In the genomic region with DNA sequence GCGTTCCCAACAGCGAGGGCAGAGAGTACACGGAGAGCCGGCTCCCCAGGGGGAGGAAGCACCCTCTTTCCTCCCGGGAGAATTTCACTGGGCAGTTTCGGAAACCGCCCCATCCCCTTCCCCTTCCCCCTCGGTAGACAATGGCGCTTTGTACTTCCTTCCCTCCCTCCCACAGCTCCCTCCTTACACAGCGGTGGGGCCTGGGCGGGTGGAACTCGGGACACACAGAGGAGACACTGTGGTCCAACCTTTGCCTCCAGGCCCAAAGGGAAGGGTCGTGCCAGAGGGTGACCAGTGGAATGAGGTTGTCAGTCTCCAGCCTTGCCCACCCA, we compare ENCODE assay signal across 8 cellular contexts. TPM values are rescaled to one million over a fixed set of nuclear protein-coding genes. Genes with fewer than 3 reads are reported as not detected.
DNase-seq lines count a peak whose midpoint lies in the region; ATAC-seq and TF ChIP-seq lines count a peak whose summit lies in the region.

No MANE protein-coding gene starts in this region.

- H3K27me3 ChIP-seq in SU-DHL-6 (ENCODE audit: low read length): no peaks in the 10 kb centered on the region
- H3K27me3 ChIP-seq in foreskin keratinocyte: no peaks in the 10 kb centered on the region
- H3K27me3 ChIP-seq in osteoblast (ENCODE audit: insufficient read depth, low read length): no peaks in the 10 kb centered on the region

- H3K4me3 ChIP-seq in SU-DHL-6 (ENCODE audit: insufficient read depth, low read length, poor library complexity, severe bottlenecking) (peak overlapping the region; percentile 54), osteoblast (ENCODE audit: insufficient read depth, low read length) (peak overlapping the region; percentile 95)

- H3K4me2 ChIP-seq in SU-DHL-6 (ENCODE audit: low read depth, low read length, poor library complexity, severe bottlenecking) (peak overlapping the region; percentile 82), osteoblast (ENCODE audit: insufficient read depth, low read length) (peak overlapping the region; percentile 93)

- H3K9ac ChIP-seq in SU-DHL-6 (ENCODE audit: low read length): peak overlapping the region; percentile 69

- peaks cover 12% of the 10 kb centered on the region for H3F3A ChIP-seq in SU-DHL-6 (ENCODE audit: insufficient read depth)

- no peak for ATAC-seq in foreskin keratinocyte

- H3K27ac ChIP-seq in SU-DHL-6 (ENCODE audit: low read depth, low read length) (no peak overlapping the region), foreskin keratinocyte (peak overlapping the region; percentile 63), osteoblast (ENCODE audit: low read depth, low read length) (peak overlapping the region; percentile 61)

- DNase-seq in GDM1 (lab: John Stamatoyannopoulos, UW) (peak; percentile 32), foreskin keratinocyte (no peak), osteoblast (ENCODE audit: insufficient read length, low spot score, missing footprints) (peak; percentile 68), NCI-H748 (lab: John Stamatoyannopoulos, UW; ENCODE audit: unreplicated experiment) (no peak), NCI-H146 (lab: John Stamatoyannopoulos, UW) (no peak)
- DNase-seq in stimulated activated CD4-positive, alpha-beta T cell treated with anti-CD3 and anti-CD28 coated beads, Interleukin-4, amount 100 ng/mL, for 1 hour: no peak
- DNase-seq in stimulated activated naive CD4-positive, alpha-beta T cell treated with Interleukin-2 at 50 U/mL for 16 hours (lab: John Stamatoyannopoulos, UW): no peak

- no peaks in the 10 kb centered on the region for H3K9me2 ChIP-seq in SU-DHL-6 (replicated peaks; ENCODE audit: insufficient read depth, low read length)

- H3K4me1 ChIP-seq in foreskin keratinocyte: peaks cover 14% of the 10 kb centered on the region
- H3K4me1 ChIP-seq in osteoblast (ENCODE audit: insufficient read depth, low read length): peaks cover 35% of the 10 kb centered on the region

- no peak overlapping the region for H2AFZ ChIP-seq in SU-DHL-6 (ENCODE audit: low read depth, low read length, severe bottlenecking)
- H2AFZ ChIP-seq in osteoblast (ENCODE audit: low read length): no peak overlapping the region

- no peaks in the 10 kb centered on the region for H3K79me2 ChIP-seq in SU-DHL-6 (ENCODE audit: insufficient read depth, low read length)
- H3K79me2 ChIP-seq in osteoblast (ENCODE audit: insufficient read depth, low read length): peaks cover 89% of the 10 kb centered on the region

- no peaks in the 10 kb centered on the region for H4K20me1 ChIP-seq in SU-DHL-6 (ENCODE audit: low read depth, low read length)
- H4K20me1 ChIP-seq in osteoblast (ENCODE audit: insufficient read depth, low read length): peaks cover 61% of the 10 kb centered on the region

- H3K36me3 ChIP-seq in SU-DHL-6 (ENCODE audit: low read length) (no peaks in the 10 kb centered on the region), osteoblast (ENCODE audit: insufficient read depth, low read length) (peaks cover 58% of the 10 kb centered on the region)

- TF ChIP-seq CTCF in SU-DHL-6 (IDR thresholded peaks at IDR 0.05; ENCODE audit: insufficient read depth, low read length, poor library complexity, severe bottlenecking): no peak
- no peak for TF ChIP-seq CTCF in foreskin keratinocyte (conservative IDR thresholded peaks at IDR 0.05)
- no peak for TF ChIP-seq CTCF in osteoblast (IDR thresholded peaks at IDR 0.05; ENCODE audit: extremely low read depth, low read depth, low read length)

- H3K9me3 ChIP-seq in SU-DHL-6 (ENCODE audit: insufficient read depth, low read length): no peaks in the 10 kb centered on the region
- H3K9me3 ChIP-seq in osteoblast (ENCODE audit: low read depth, low read length): no peaks in the 10 kb centered on the region

RNA-seq across cellular contexts. Expression of gene SMTN, which starts 4.3 kb away (rescaled TPM):
- total RNA-seq in foreskin keratinocyte: 214 and 236 TPM in 2 replicates
- 186 and 201 TPM in 2 replicates for polyA plus RNA-seq in foreskin keratinocyte
- 30.6 and 31.5 TPM in 2 replicates for total RNA-seq in osteoblast

RNA-seq across cellular contexts. Expression of gene SELENOM, which starts 21.9 kb away (rescaled TPM):
- total RNA-seq in foreskin keratinocyte (5.7 and 15.5 TPM in 2 replicates), osteoblast (140 and 157 TPM in 2 replicates)
- 10.7 and 32.2 TPM in 2 replicates for polyA plus RNA-seq in foreskin keratinocyte

RNA-seq across cellular contexts. Expression of gene INPP5J, which starts 37.3 kb away (rescaled TPM):
- 1.3 TPM in 2 replicates for total RNA-seq in foreskin keratinocyte
- polyA plus RNA-seq in foreskin keratinocyte: 1.1 and 1.3 TPM in 2 replicates
- under 0.01 and 0.36 TPM in 2 replicates for total RNA-seq in osteoblast

RNA-seq across cellular contexts. Expression of gene PLA2G3, which starts 54.8 kb away (rescaled TPM):
- total RNA-seq in foreskin keratinocyte: 0.71 and 0.92 TPM in 2 replicates
- 0.65 and 0.84 TPM in 2 replicates for polyA plus RNA-seq in foreskin keratinocyte
- total RNA-seq in osteoblast: 0.29 and 0.36 TPM in 2 replicates

Comparison
In these comparisons a context has a peak if more than half of its experiments do, and no peak if none do; other contexts are left out.
1. DNase-seq: peak in GDM1 (single experiment) and osteoblast (single experiment); none in foreskin keratinocyte (0 of 2), NCI-H748 (single experiment), stimulated activated CD4-positive, alpha-beta T cell treated with anti-CD3 and anti-CD28 coated beads, Interleukin-4, amount 100 ng/mL, for 1 hour (single experiment), NCI-H146 (single experiment) and stimulated activated naive CD4-positive, alpha-beta T cell treated with Interleukin-2 at 50 U/mL for 16 hours (single experiment).